Comparison of ENCODE assay signal across 8 cellular contexts in genomic region chr11:124070906-124071621, GRCh38. TPM values are rescaled to one million over a fixed set of nuclear protein-coding genes. Genes with fewer than 3 reads are reported as not detected.
DNase-seq lines count a peak whose midpoint lies in the region; ATAC-seq and TF ChIP-seq lines count a peak whose summit lies in the region.

No MANE protein-coding gene starts in this region.

- H3K9me3 ChIP-seq in OCI-LY7 (ENCODE audit: low read length) (no peaks in the 10 kb centered on the region), thyroid gland (no peaks in the 10 kb centered on the region)

- CTCF ChIA-PET in Calu3 (lab: Charles Lee) = interaction anchor here (0.8 to 1.3 kb wide), 2 partner anchors 123 to 171 kb away, joined by 3 to 13 read pairs; no protein-coding TSS in a partner anchor
- CTCF ChIA-PET in OCI-LY7 (lab: Charles Lee; ENCODE audit: unreplicated experiment) = interaction anchor here (0.9 to 1.0 kb wide), 3 partner anchors 39 to 514 kb away, joined by 3 to 5 read pairs (median 5); no protein-coding TSS in a partner anchor

- no peaks in the 10 kb centered on the region for H4K20me1 ChIP-seq in OCI-LY7 (ENCODE audit: insufficient read depth, low read length)

- no peak overlapping the region for H3K27ac Mint-ChIP-seq in Calu3 (ENCODE audit: unreplicated experiment)

- H3K27me3 ChIP-seq in thyroid gland = no peaks in the 10 kb centered on the region

- no peaks in the 10 kb centered on the region for H3K9me2 ChIP-seq in OCI-LY7 (ENCODE audit: insufficient read depth, low read length)

- H3K36me3 ChIP-seq in OCI-LY7 (ENCODE audit: insufficient read depth, low read length) = no peaks in the 10 kb centered on the region
- H3K36me3 ChIP-seq in thyroid gland = no peaks in the 10 kb centered on the region

- H3K4me1 Mint-ChIP-seq in Calu3 (ENCODE audit: low read depth, unreplicated experiment) = no peaks in the 10 kb centered on the region

- H3K4me3 ChIP-seq in OCI-LY7 (ENCODE audit: low read depth, low read length, poor library complexity, severe bottlenecking) = peak overlapping the region; percentile 28
- no peak overlapping the region for H3K4me3 ChIP-seq in thyroid gland (replicated peaks in 1 of 3)

- H3K9me3 Mint-ChIP-seq in Calu3 (ENCODE audit: low read depth, unreplicated experiment) = no peaks in the 10 kb centered on the region

- BruUV-seq in Calu3 (replicated peaks; lab: Mats Ljungman, UMichigan) (no TSS peak), OCI-LY7 (replicated peaks; lab: Mats Ljungman, UMichigan) (no TSS peak)

- TF ChIP-seq CTCF in Calu3 (IDR thresholded peaks at IDR 0.05; ENCODE audit: unreplicated experiment) (no peak), OCI-LY7 (conservative IDR thresholded peaks at IDR 0.05; ENCODE audit: low read length) (peak; percentile 95), thyroid gland (IDR thresholded peaks at IDR 0.05) (peak in 5 of 6 experiments; percentile 62 to 83 (median 66))

- intact Hi-C loops in Calu3 (cut with micrococcal nuclease; ENCODE audit: unreplicated experiment) (loop anchor here (1.0 to 2.0 kb wide), 2 partner anchors 124 to 516 kb away; no protein-coding TSS in a partner anchor), OCI-LY7 (cut with micrococcal nuclease; ENCODE audit: unreplicated experiment) (loop anchor here (1.0 to 5.0 kb wide), 5 partner anchors 124 to 516 kb away; partner anchors contain the start of gene ZNF202), thyroid gland (cut with DNase I) (loop anchor here (5.0 kb wide), 1 partner anchor 126 kb away; no protein-coding TSS in a partner anchor)

- POLR2A ChIA-PET in OCI-LY7 (lab: Charles Lee) = interaction anchor here (0.6 to 0.9 kb wide), 5 partner anchors 17 to 245 kb away, joined by 3 to 4 read pairs (median 3); no protein-coding TSS in a partner anchor

- peak; percentile 80 for ATAC-seq in GM19452 (IDR thresholded peaks at IDR 0.05; ENCODE audit: unreplicated experiment)
- ATAC-seq in HG03520 (IDR thresholded peaks at IDR 0.05; ENCODE audit: unreplicated experiment) = peak; percentile 92

- H3K27me3 Mint-ChIP-seq in Calu3 (ENCODE audit: unreplicated experiment) = peaks cover 30% of the 10 kb centered on the region

- peak; percentile 54 for DNase-seq in Calu3
- peak; percentile 69 for DNase-seq in OCI-LY7 (ENCODE audit: low spot score)
- peak; percentile 49 for DNase-seq in activated T-cell treated with anti-CD3 and anti-CD28 coated beads for 48 hours (ENCODE audit: low read depth)
- peak; percentile 78 for DNase-seq in fibroblast of gingiva (ENCODE audit: low read depth)
- DNase-seq in nucleus accumbens (lab: John Stamatoyannopoulos, UW) = peak in 41 of 56 donors; percentile 7 to 77 (median 55)
- DNase-seq in thyroid gland = peak; percentile 45 to 76

- no peaks in the 10 kb centered on the region for H3K36me3 Mint-ChIP-seq in Calu3 (ENCODE audit: insufficient read depth, unreplicated experiment)

- H3K4me1 ChIP-seq in OCI-LY7 (ENCODE audit: insufficient read depth, low read length, poor library complexity, severe bottlenecking) (peaks cover 21% of the 10 kb centered on the region), thyroid gland (peaks cover 4 to 12% of the 10 kb centered on the region in 2 donors)

- no peak overlapping the region for H3K4me3 Mint-ChIP-seq in Calu3 (ENCODE audit: low read depth, unreplicated experiment)

- no peaks in the 10 kb centered on the region for H3K79me2 ChIP-seq in OCI-LY7 (ENCODE audit: insufficient read depth, low read depth, low read length)

- H3K27ac ChIP-seq in OCI-LY7 (ENCODE audit: low read depth, low read length, poor library complexity, severe bottlenecking) (peak overlapping the region; percentile 6), thyroid gland (no peak overlapping the region)

- H3K4me2 ChIP-seq in OCI-LY7 (ENCODE audit: low read length) = peak overlapping the region; percentile 55

- TF ChIP-seq POLR2A in thyroid gland (IDR thresholded peaks at IDR 0.05) = no peak

- peak overlapping the region; percentile 47; the same call in 1 of the 2 replicates for H2AFZ ChIP-seq in OCI-LY7 (ENCODE audit: low read length)

- 6 to 13% methylated on average over 8 of the region's 8 CpGs for WGBS in thyroid gland, 2 donors

RNA-seq across cellular contexts. Expression of gene OR10G7, which starts 29.9 kb away (rescaled TPM):
- total RNA-seq in Calu3 (2022) = not detected in 2 replicates
- not detected in 2 replicates for total RNA-seq in OCI-LY7 (2014; rRNA removed; shearing (Covaris generic))
- total RNA-seq in OCI-LY7 (2022) = not detected in 2 replicates
- total RNA-seq in thyroid gland = not detected

RNA-seq across cellular contexts. Expression of gene VWA5A, which starts 44.2 kb away (rescaled TPM):
- total RNA-seq in Calu3 (2022) = 1.9 and 3.3 TPM in 2 replicates
- total RNA-seq in OCI-LY7 (2014; rRNA removed; shearing (Covaris generic)) = 0.38 and 0.44 TPM in 2 replicates
- total RNA-seq in OCI-LY7 (2022) = 1.8 and 2.1 TPM in 2 replicates
- total RNA-seq in thyroid gland = 10 to 100 TPM; 19.5 to 23.5 (median 21.3) TPM

RNA-seq across cellular contexts. Expression of gene OR10G8, which starts 44.5 kb away (rescaled TPM):
- total RNA-seq in Calu3 (2022) = not detected in 2 replicates
- total RNA-seq in OCI-LY7 (2014; rRNA removed; shearing (Covaris generic)) = not detected in 2 replicates
- not detected in 2 replicates for total RNA-seq in OCI-LY7 (2022)
- not detected for total RNA-seq in thyroid gland

RNA-seq across cellular contexts. Expression of gene OR10G9, which starts 48.3 kb away (rescaled TPM):
- not detected in 2 replicates for total RNA-seq in Calu3 (2022)
- not detected in 2 replicates for total RNA-seq in OCI-LY7 (2014; rRNA removed; shearing (Covaris generic))
- not detected in 2 replicates for total RNA-seq in OCI-LY7 (2022)
- total RNA-seq in thyroid gland = not detected

RNA-seq across cellular contexts. Expression of gene OR10G4, which starts 58.3 kb away (rescaled TPM):
- total RNA-seq in Calu3 (2022) (not detected in 2 replicates), OCI-LY7 (2022) (not detected in 2 replicates), thyroid gland (not detected)
- not detected in 2 replicates for total RNA-seq in OCI-LY7 (2014; rRNA removed; shearing (Covaris generic))
